Comparison of ENCODE assay signal across 10 cellular contexts in the genomic region with DNA sequence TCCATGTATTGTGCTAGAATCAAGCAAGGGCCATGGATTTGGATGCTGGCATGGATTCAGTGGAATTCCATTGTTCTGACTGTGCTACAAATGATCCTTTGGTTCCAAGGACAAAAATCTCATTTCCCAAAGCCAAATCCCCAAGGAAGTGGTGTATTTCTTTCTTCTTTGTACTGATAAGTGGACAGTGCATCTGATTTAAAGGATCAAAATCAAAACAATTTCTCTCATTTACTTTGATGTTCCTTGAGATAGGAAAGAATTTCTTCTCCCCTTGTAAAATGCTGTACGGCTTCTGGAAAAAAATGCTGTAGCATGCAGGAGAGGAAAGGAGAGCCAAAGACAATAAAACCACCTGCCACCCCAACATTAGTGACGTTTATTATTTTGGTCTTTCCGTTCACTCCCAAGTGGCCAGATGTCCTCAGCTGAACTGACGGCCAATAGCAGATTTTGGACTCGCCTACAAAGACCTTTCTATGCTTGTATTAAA.
DNase-seq lines count a peak whose midpoint lies in the region; ATAC-seq and TF ChIP-seq lines count a peak whose summit lies in the region.
"Had no signal": no experiment of that assay in that cellular context is flagged by ENCODE, and none has a peak within 500 bp of the region (broad histone marks: within the 10 kb centered on the region; RNA-seq: fewer than 3 reads in every experiment).

No MANE protein-coding gene starts in this region.

- H4K5ac ChIP-seq in IMR-90 (ENCODE audit: low read depth, low read length) = no peak overlapping the region

- H3K9me2 ChIP-seq in PC-9 (ENCODE audit: insufficient read depth) = no peaks in the 10 kb centered on the region

- WGBS in IMR-90 (ENCODE audit: extremely low coverage in 2 of 2, insufficient read length in 1 of 2), 2 experiments = no CpG with 5 or more reads among the region's 5 CpGs
- WGBS in heart left ventricle, 4 donors = 36 to 54% (median 39%) methylated on average over 5 of the region's 5 CpGs

- no peak overlapping the region for H4K91ac ChIP-seq in IMR-90 (ENCODE audit: insufficient read depth, low read depth, low read length)

- H3K79me1 ChIP-seq in IMR-90 (ENCODE audit: low read depth in 1 of 2, low read length in 2 of 2) = peaks cover 10 to 24% of the 10 kb centered on the region in 2 experiments; a peak in 3 of 4 replicates

- intact Hi-C loops in IMR-90 (cut with micrococcal nuclease) = no loop called here
- intact Hi-C loops in heart left ventricle (cut with DNase I) = loop anchor here in 3 of 10 donors (5.0 to 10.0 kb wide), 2 partner anchors 183 to 185 kb away; a partner anchor contains a TSS
- intact Hi-C loops in PC-9 (cut with micrococcal nuclease; ENCODE audit: unreplicated experiment) = no loop called here

- H3K23ac ChIP-seq in IMR-90 (ENCODE audit: low read depth, low read length) = no peak overlapping the region

- H3K9me1 ChIP-seq in IMR-90 (ENCODE audit: insufficient read depth, low read length) = peaks cover 2% of the 10 kb centered on the region; the same call in 1 of the 2 replicates

- TF ChIP-seq POLR2A in IMR-90 (IDR thresholded peaks at IDR 0.05; ENCODE audit: low read depth, low read length) = no peak
- TF ChIP-seq POLR2A in heart left ventricle (IDR thresholded peaks at IDR 0.05) = no peak

- peak; percentile 57 for DNase-seq in IMR-90
- peak; percentile 97 to 98 for DNase-seq in SHP77 (lab: John Stamatoyannopoulos, UW)
- DNase-seq in heart left ventricle = peak in 4 of 5 donors; percentile 30 to 66 (median 41)
- peak; percentile 48 for DNase-seq in stromal cell of bone marrow (ENCODE audit: low read depth)
- DNase-seq in PC-9 = no peak
- DNase-seq in islet precursor cell = no peak
- DNase-seq: activated gamma-delta T cell treated with Interleukin-2 at 50 U/mL for 16 hours, lower lobe of right lung, WERI-Rb-1 had no signal

- no peak overlapping the region for H2AK5ac ChIP-seq in IMR-90 (ENCODE audit: low read depth, low read length)

- in situ Hi-C loops in IMR-90 (cut with MboI; ENCODE audit: low sequenced_read_pairs) = no loop called here

- no peak; the same call in 1 of the 2 replicates for ATAC-seq in IMR-90 (ENCODE audit: low read depth)
- ATAC-seq in heart left ventricle = peak; percentile 70 to 88 (median 80)
- no peak for ATAC-seq in HG02973 (IDR thresholded peaks at IDR 0.05; ENCODE audit: unreplicated experiment)

- peaks cover 4% of the 10 kb centered on the region; the same call in 1 of the 2 replicates for H4K20me1 ChIP-seq in IMR-90 (ENCODE audit: insufficient read depth, low read length)
- H4K20me1 ChIP-seq in PC-9 (ENCODE audit: insufficient read depth) = no peaks in the 10 kb centered on the region

- POLR2A ChIA-PET in IMR-90 (lab: Charles Lee; ENCODE audit: unreplicated experiment) = no interaction called here
- POLR2A ChIA-PET in PC-9 (lab: Charles Lee; ENCODE audit: unreplicated experiment) = no interaction called here

- H3K4me3 ChIP-seq in IMR-90 (ENCODE audit: insufficient read depth, low read depth, low read length) (no peak overlapping the region), heart left ventricle (no peak overlapping the region), PC-9 (no peak overlapping the region)
- H3K4me3 ChIP-seq: lower lobe of right lung had no signal

- no peaks in the 10 kb centered on the region for H3F3A ChIP-seq in PC-9 (ENCODE audit: insufficient read depth, low read depth)

- H2AK9ac ChIP-seq in IMR-90 (replicated peaks; ENCODE audit: low read depth, low read length, poor library complexity) = no peak overlapping the region

- H2BK20ac ChIP-seq in IMR-90 (ENCODE audit: low read depth, low read length) = no peak overlapping the region

- H2AFZ ChIP-seq in IMR-90 (replicated peaks; ENCODE audit: low read length, poor library complexity) (no peak overlapping the region), PC-9 (no peak overlapping the region)

- H3K27me3 ChIP-seq in IMR-90 (ENCODE audit: control insufficient read depth, insufficient read depth, low read length) (no peaks in the 10 kb centered on the region), heart left ventricle (no peaks in the 10 kb centered on the region), PC-9 (ENCODE audit: insufficient read depth, low read depth) (no peaks in the 10 kb centered on the region)

- dilution Hi-C loops in IMR-90 (cut with HindIII; ENCODE audit: low sequenced_read_pairs, unreplicated experiment) = no loop called here

- no peak overlapping the region for H3K18ac ChIP-seq in IMR-90 (ENCODE audit: low read depth, low read length)

- no peaks in the 10 kb centered on the region for H3K36me3 ChIP-seq in IMR-90 (ENCODE audit: control insufficient read depth, insufficient read depth, low read length)
- no peaks in the 10 kb centered on the region for H3K36me3 ChIP-seq in heart left ventricle
- no peaks in the 10 kb centered on the region for H3K36me3 ChIP-seq in PC-9 (ENCODE audit: low read depth)
- H3K36me3 ChIP-seq: lower lobe of right lung, WERI-Rb-1 had no signal

- H2BK120ac ChIP-seq in IMR-90 (ENCODE audit: low read depth, low read length) = no peak overlapping the region

- H3K4ac ChIP-seq in IMR-90 (ENCODE audit: low read depth, low read length) = no peak overlapping the region

- H2BK15ac ChIP-seq in IMR-90 (ENCODE audit: low read depth, low read length) = no peak overlapping the region

- TF ChIP-seq CTCF in IMR-90 (conservative IDR thresholded peaks at IDR 0.05; ENCODE audit: low read depth, low read length) (no peak), heart left ventricle (IDR thresholded peaks at IDR 0.05) (no peak), PC-9 (conservative IDR thresholded peaks at IDR 0.05) (no peak)

- H3K9me3 ChIP-seq in IMR-90 (ENCODE audit: control insufficient read depth, insufficient read depth, low read length) (no peaks in the 10 kb centered on the region), heart left ventricle (no peaks in the 10 kb centered on the region), PC-9 (ENCODE audit: insufficient read depth, low read depth) (no peaks in the 10 kb centered on the region)
- H3K9me3 ChIP-seq: lower lobe of right lung had no signal

- H3K9ac ChIP-seq in IMR-90 (ENCODE audit: low read depth, low read length) = no peak overlapping the region

- H3K27ac ChIP-seq in IMR-90 (ENCODE audit: insufficient read depth, low read length) = no peak overlapping the region
- H3K27ac ChIP-seq in heart left ventricle = peak overlapping the region in 9 of 12 donors; percentile 1 to 57 (median 27)
- H3K27ac ChIP-seq in PC-9 = no peak overlapping the region
- H3K27ac ChIP-seq: lower lobe of right lung, WERI-Rb-1 had no signal

- no peak overlapping the region for H3K4me2 ChIP-seq in IMR-90 (ENCODE audit: low read depth, low read length)
- no peak overlapping the region for H3K4me2 ChIP-seq in PC-9

- CTCF ChIA-PET in IMR-90 (lab: Yijun Ruan, JAX) (no interaction called here), PC-9 (lab: Charles Lee) (no interaction called here)

- no peak overlapping the region for H3K14ac ChIP-seq in IMR-90 (replicated peaks; ENCODE audit: low read depth, low read length)

- H3K56ac ChIP-seq in IMR-90 (ENCODE audit: extremely low read depth, insufficient read depth, low read length) = no peak overlapping the region

- H2BK5ac ChIP-seq in IMR-90 (ENCODE audit: low read depth, low read length, poor library complexity, severe bottlenecking) = no peak overlapping the region

- BruUV-seq in IMR-90 (replicated peaks; lab: Mats Ljungman, UMichigan) (no TSS peak), PC-9 (replicated peaks; lab: Mats Ljungman, UMichigan) (no TSS peak)

- H4K8ac ChIP-seq in IMR-90 (ENCODE audit: low read depth in 2 of 2, low read length in 2 of 2) = no peak overlapping the region

- peaks cover 2% of the 10 kb centered on the region; the same call in 1 of the 2 replicates for H3K4me1 ChIP-seq in IMR-90 (ENCODE audit: control insufficient read depth, insufficient read depth, low read length)
- peaks cover 4 to 74% (median 34%) of the 10 kb centered on the region in 12 donors for H3K4me1 ChIP-seq in heart left ventricle
- H3K4me1 ChIP-seq in PC-9 (replicated peaks; ENCODE audit: insufficient read depth) = no peaks in the 10 kb centered on the region

- no peak for TF ChIP-seq RAD21 in IMR-90 (IDR thresholded peaks at IDR 0.05; ENCODE audit: low read length)

- no peaks in the 10 kb centered on the region for H3K79me2 ChIP-seq in PC-9 (ENCODE audit: low read depth)

TF ChIP-seq in IMR-90, 13 proteins besides CTCF, POLR2A, EP300 and RAD21:
- no peak for TF ChIP-seq CEBPB (IDR thresholded peaks at IDR 0.05; ENCODE audit: low read depth, low read length)
- no peak for TF ChIP-seq RFX5 (IDR thresholded peaks at IDR 0.05; ENCODE audit: low read depth, low read length)
- TF ChIP-seq SMC3 (IDR thresholded peaks at IDR 0.05; ENCODE audit: low read depth, low read length) = no peak
- no peak for TF ChIP-seq MXI1 (IDR thresholded peaks at IDR 0.05; ENCODE audit: borderline replicate concordance, low read depth, low read length)
- TF ChIP-seq RCOR1 (IDR thresholded peaks at IDR 0.05; ENCODE audit: insufficient replicate concordance, low read length) = no peak
- no peak for TF ChIP-seq BHLHE40 (IDR thresholded peaks at IDR 0.05; ENCODE audit: low read depth, low read length)
- no peak for TF ChIP-seq NFE2L2 (IDR thresholded peaks at IDR 0.05; ENCODE audit: low read depth, low read length)
- TF ChIP-seq, protein P1, sequence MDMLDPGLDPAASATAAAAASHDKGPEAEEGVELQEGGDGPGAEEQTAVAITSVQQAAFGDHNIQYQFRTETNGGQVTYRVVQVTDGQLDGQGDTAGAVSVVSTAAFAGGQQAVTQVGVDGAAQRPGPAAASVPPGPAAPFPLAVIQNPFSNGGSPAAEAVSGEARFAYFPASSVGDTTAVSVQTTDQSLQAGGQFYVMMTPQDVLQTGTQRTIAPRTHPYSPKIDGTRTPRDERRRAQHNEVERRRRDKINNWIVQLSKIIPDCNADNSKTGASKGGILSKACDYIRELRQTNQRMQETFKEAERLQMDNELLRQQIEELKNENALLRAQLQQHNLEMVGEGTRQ (IDR thresholded peaks at IDR 0.05; ENCODE audit: low read depth, low read length) = no peak
- no peak for TF ChIP-seq MAFK (IDR thresholded peaks at IDR 0.05; ENCODE audit: low read depth, low read length)
- no peak for TF ChIP-seq CHD1 (IDR thresholded peaks at IDR 0.05; ENCODE audit: low read depth, low read length)
- no peak for TF ChIP-seq FOS (IDR thresholded peaks at IDR 0.05; ENCODE audit: low read depth, low read length)
- TF ChIP-seq, protein P2, sequence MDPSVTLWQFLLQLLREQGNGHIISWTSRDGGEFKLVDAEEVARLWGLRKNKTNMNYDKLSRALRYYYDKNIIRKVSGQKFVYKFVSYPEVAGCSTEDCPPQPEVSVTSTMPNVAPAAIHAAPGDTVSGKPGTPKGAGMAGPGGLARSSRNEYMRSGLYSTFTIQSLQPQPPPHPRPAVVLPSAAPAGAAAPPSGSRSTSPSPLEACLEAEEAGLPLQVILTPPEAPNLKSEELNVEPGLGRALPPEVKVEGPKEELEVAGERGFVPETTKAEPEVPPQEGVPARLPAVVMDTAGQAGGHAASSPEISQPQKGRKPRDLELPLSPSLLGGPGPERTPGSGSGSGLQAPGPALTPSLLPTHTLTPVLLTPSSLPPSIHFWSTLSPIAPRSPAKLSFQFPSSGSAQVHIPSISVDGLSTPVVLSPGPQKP (IDR thresholded peaks at IDR 0.05; ENCODE audit: borderline replicate concordance, low read depth, low read length) = no peak
- no peak for TF ChIP-seq MAZ (IDR thresholded peaks at IDR 0.05; ENCODE audit: borderline replicate concordance, low read depth, low read length)

Comparison
In these comparisons a context has a peak if more than half of its experiments do, and no peak if none do; other contexts are left out.
1. ATAC-seq: peak in heart left ventricle (4 of 4); none in IMR-90 (single experiment) and HG02973 (single experiment).
2. DNase-seq: peak in IMR-90 (single experiment), SHP77 (2 of 2), heart left ventricle (4 of 5) and stromal cell of bone marrow (single experiment); none in PC-9 (0 of 2) and islet precursor cell (single experiment).
3. H3K27ac ChIP-seq: peak in heart left ventricle (9 of 12); none in IMR-90 (single experiment) and PC-9 (single experiment).